In genomic region chr11:134126197-134126822, GRCh38 we compare ENCODE assay signal across 10 cellular contexts. TPM values are rescaled to one million over a fixed set of nuclear protein-coding genes. Genes with fewer than 3 reads are reported as not detected.
DNase-seq lines count a peak whose midpoint lies in the region; FAIRE-seq and TF ChIP-seq lines count a peak whose summit lies in the region.
"Had no signal": no experiment of that assay in that cellular context is flagged by ENCODE, and none has a peak within 500 bp of the region (broad histone marks: within the 10 kb centered on the region; RNA-seq: fewer than 3 reads in every experiment).

No MANE protein-coding gene starts in this region.

- H3F3A ChIP-seq in SK-N-SH (replicated peaks; ENCODE audit: insufficient read depth), result peaks cover 24% of the 10 kb centered on the region

- TF ChIP-seq EP300 in SK-N-SH (IDR thresholded peaks at IDR 0.05; ENCODE audit: borderline replicate concordance in 1 of 2, low read depth in 1 of 2, low read length in 1 of 2), result no peak

- peaks cover 2% of the 10 kb centered on the region for H3K36me3 Mint-ChIP-seq in activated T-helper 2 cell treated with anti-CD3 and anti-CD28 coated beads, Interferon-gamma antibody, Interleukin-2, Interleukin-4, amounts not matched to agents 10 μg/mL and 5 μg/mL and 100 μg/mL, durations not matched to agents 14 hours and 24 hours and 36 hours (ENCODE audit: low read depth)

- 15% methylated on average over 1 of the region's 1 CpG for WGBS in SK-N-SH (ENCODE audit: low lambda C conversion rate)
- WGBS in small intestine, 3 donors, result 47 to 83% (median 71%) methylated on average over 1 of the region's 1 CpG

- no peak for FAIRE-seq in frontal cortex (lab: Jason Lieb, UNC)
- FAIRE-seq in small intestine (lab: Jason Lieb, UNC), result no peak
- FAIRE-seq: GM18507 had no signal

- H3K79me2 ChIP-seq in SK-N-SH (ENCODE audit: insufficient read depth), result peaks cover 35% of the 10 kb centered on the region; the same call in 1 of the 2 replicates

- H3K36me3 ChIP-seq in SK-N-SH (replicated peaks in 1 of 2; ENCODE audit: control insufficient read depth in 1 of 2, insufficient read depth in 2 of 2, low read length in 1 of 2) (peaks cover 0 to 1% of the 10 kb centered on the region in 2 experiments), small intestine (ENCODE audit: control insufficient read depth in 2 of 2, insufficient read depth in 2 of 2, low read length in 2 of 2) (no peaks in the 10 kb centered on the region)

- H2AFZ ChIP-seq in SK-N-SH (ENCODE audit: low read depth), result no peak overlapping the region

- H3K27me3 ChIP-seq in SK-N-SH (ENCODE audit: insufficient read depth), result no peaks in the 10 kb centered on the region
- H3K27me3 ChIP-seq in small intestine (ENCODE audit: control insufficient read depth in 2 of 2, insufficient read depth in 2 of 2, low read length in 2 of 2), result peaks cover 0 to 7% of the 10 kb centered on the region in 2 donors

- H3K4me1 ChIP-seq in SK-N-SH (ENCODE audit: control insufficient read depth in 1 of 2, insufficient read depth in 2 of 2, low read depth in 1 of 2, low read length in 1 of 2) (peaks cover 14 to 31% of the 10 kb centered on the region in 2 experiments), small intestine (ENCODE audit: control insufficient read depth in 2 of 2, insufficient read depth in 1 of 2, low read depth in 1 of 2, low read length in 1 of 2) (no peaks in the 10 kb centered on the region)

- H3K4me3 Mint-ChIP-seq in activated T-helper 2 cell treated with anti-CD3 and anti-CD28 coated beads, Interferon-gamma antibody, Interleukin-2, Interleukin-4, amounts not matched to agents 10 μg/mL and 5 μg/mL and 100 μg/mL, durations not matched to agents 14 hours and 24 hours and 36 hours (ENCODE audit: low read depth), result no peak overlapping the region

- H3K4me1 Mint-ChIP-seq in activated T-helper 2 cell treated with anti-CD3 and anti-CD28 coated beads, Interferon-gamma antibody, Interleukin-2, Interleukin-4, amounts not matched to agents 10 μg/mL and 5 μg/mL and 100 μg/mL, durations not matched to agents 14 hours and 24 hours and 36 hours (ENCODE audit: low read depth), result peaks cover 6% of the 10 kb centered on the region

- peaks cover 47% of the 10 kb centered on the region for H3K27me3 Mint-ChIP-seq in activated T-helper 2 cell treated with anti-CD3 and anti-CD28 coated beads, Interferon-gamma antibody, Interleukin-2, Interleukin-4, amounts not matched to agents 10 μg/mL and 5 μg/mL and 100 μg/mL, durations not matched to agents 14 hours and 24 hours and 36 hours (ENCODE audit: low read depth)

- peak overlapping the region; percentile 55; the same call in 1 of the 2 replicates for H3K9ac ChIP-seq in SK-N-SH

- H3K4me3 ChIP-seq in SK-N-SH (ENCODE audit: low read depth in 2 of 2, low read length in 1 of 2) (0 out of 4 replicates have a peak overlapping the region, but pooled peaks of 1 of the 2 experiments have one; percentile 61), small intestine (ENCODE audit: low read depth in 1 of 2, low read length in 2 of 2) (no peak overlapping the region)

- no peaks in the 10 kb centered on the region for H4K20me1 ChIP-seq in SK-N-SH (ENCODE audit: insufficient read depth)

- no peaks in the 10 kb centered on the region for H3K9me2 ChIP-seq in SK-N-SH

- intact Hi-C loops in activated T-helper 2 cell treated with anti-CD3 and anti-CD28 coated beads, Interferon-gamma antibody, Interleukin-2, Interleukin-4, amounts not matched to agents 10 μg/mL and 5 μg/mL and 100 μg/mL, durations not matched to agents 14 hours and 24 hours and 36 hours (cut with micrococcal nuclease), result no loop called here

- H3K9me3 Mint-ChIP-seq in activated T-helper 2 cell treated with anti-CD3 and anti-CD28 coated beads, Interferon-gamma antibody, Interleukin-2, Interleukin-4, amounts not matched to agents 10 μg/mL and 5 μg/mL and 100 μg/mL, durations not matched to agents 14 hours and 24 hours and 36 hours, result peaks cover 3% of the 10 kb centered on the region

- H3K27ac Mint-ChIP-seq in activated T-helper 2 cell treated with anti-CD3 and anti-CD28 coated beads, Interferon-gamma antibody, Interleukin-2, Interleukin-4, amounts not matched to agents 10 μg/mL and 5 μg/mL and 100 μg/mL, durations not matched to agents 14 hours and 24 hours and 36 hours, result no peak overlapping the region
- H3K27ac Mint-ChIP-seq: T-helper 2 cell treated with Interferon-gamma antibody and Interleukin-4, amounts not matched to agents 5 μg/mL and 100 μg/mL, for 36 hours had no signal

- POLR2A ChIA-PET in SK-N-SH (lab: Yijun Ruan, JAX), result interaction anchor here (0.9 kb wide), 1 partner anchor 58 kb away, joined by 3 read pairs; the partner anchor contains the start of gene JAM3

- 0 out of 2 replicates have a peak, but pooled peaks cover 1% of the 10 kb centered on the region for H3K9me3 ChIP-seq in SK-N-SH
- no peaks in the 10 kb centered on the region for H3K9me3 ChIP-seq in small intestine (ENCODE audit: control insufficient read depth, low read depth)

- H3K27ac ChIP-seq in SK-N-SH (ENCODE audit: low read depth in 2 of 2, low read length in 1 of 2) (peak overlapping the region; percentile 28 to 70; a peak in 3 of 4 replicates), small intestine (ENCODE audit: low read depth in 1 of 2, low read length in 1 of 2) (peak overlapping the region in 1 of 2 donors; percentile 70)

- DNase-seq in EL (peak; percentile 91), SK-N-SH (peak; percentile 50), frontal cortex (ENCODE audit: low spot score in 2 of 2) (peak; percentile 55 to 64), pulmonary artery endothelial cell (ENCODE audit: low read depth, low spot score) (peak; percentile 36), small intestine (no peak), cerebellum (ENCODE audit: low spot score) (no peak)
- no peak for DNase-seq in stimulated activated CD4-positive, alpha-beta T cell treated with anti-CD3 and anti-CD28 coated beads, Interleukin-15, amount 100 ng/mL, for 24 hours
- no peak for DNase-seq in activated T-helper 2 cell treated with anti-CD3 and anti-CD28 coated beads, Interferon-gamma antibody, Interleukin-2, Interleukin-4, amounts not matched to agents 10 μg/mL and 5 μg/mL and 100 μg/mL, durations not matched to agents 14 hours and 24 hours and 36 hours (ENCODE audit: low spot score)

- CTCF ChIA-PET in SK-N-SH (lab: Yijun Ruan, JAX), result interaction anchor here (1.0 to 3.8 kb wide), 5 partner anchors 10 to 199 kb away, joined by 3 to 25 read pairs (median 4); no protein-coding TSS in a partner anchor

- peak overlapping the region; percentile 88 for H3K4me2 ChIP-seq in SK-N-SH

- no peak for TF ChIP-seq CTCF in SK-N-SH (IDR thresholded peaks at IDR 0.05)

- TF ChIP-seq RAD21 in SK-N-SH (IDR thresholded peaks at IDR 0.05; ENCODE audit: low read length), result no peak

TF ChIP-seq in SK-N-SH, 30 proteins besides CTCF, POLR2A, EP300 and RAD21:
- TF ChIP-seq JUND (IDR thresholded peaks at IDR 0.05) (peak; percentile 68), TEAD4 (IDR thresholded peaks at IDR 0.05; ENCODE audit: borderline replicate concordance, insufficient read depth) (no peak), TAF1 (IDR thresholded peaks at IDR 0.05; ENCODE audit: borderline replicate concordance, low read depth, low read length) (no peak), TCF12 (IDR thresholded peaks at IDR 0.05) (peak; percentile 49), RFX5 (IDR thresholded peaks at IDR 0.05; ENCODE audit: low read length) (peak; percentile 97), RXRA (IDR thresholded peaks at IDR 0.05; ENCODE audit: borderline replicate concordance, low read depth) (no peak), SIN3A (IDR thresholded peaks at IDR 0.05; ENCODE audit: borderline replicate concordance, low read depth, low read length) (peak; percentile 68; the same call in 1 of the 2 replicates), FOSL2 (IDR thresholded peaks at IDR 0.05; ENCODE audit: borderline replicate concordance, low read depth) (peak; percentile 81; the same call in 1 of the 2 replicates), MAX (IDR thresholded peaks at IDR 0.05; ENCODE audit: low read depth) (peak; percentile 73; the same call in 1 of the 2 replicates), PBX3 (IDR thresholded peaks at IDR 0.05) (peak; percentile 75)

RNA-seq across cellular contexts. Expression of gene JAM3, which starts 57.4 kb away (rescaled TPM):
- 34.5 and 56.8 TPM in 2 replicates for polyA plus RNA-seq in SK-N-SH (2012; rRNA removed)
- polyA plus RNA-seq in SK-N-SH (2012; cell fraction: cytosol; rRNA removed), result 36.2 and 42.6 TPM in 2 replicates
- polyA plus RNA-seq in SK-N-SH (2012; cell fraction: nucleus; rRNA removed), result 39.1 and 46.6 TPM in 2 replicates
- 39.5 TPM for total RNA-seq in frontal cortex
- 116 and 117 TPM in 2 replicates for total RNA-seq in pulmonary artery endothelial cell
- polyA plus RNA-seq in small intestine, result 1 to 10 TPM in 2 of 3 donors, under 1 TPM in 1; 0.67 to 7.6 (median 1.4) TPM
- 49.5 TPM for total RNA-seq in cerebellum
- 2.4 and 3.4 TPM in 2 replicates for total RNA-seq in activated T-helper 2 cell treated with anti-CD3 and anti-CD28 coated beads, Interferon-gamma antibody, Interleukin-2, Interleukin-4, amounts not matched to agents 10 μg/mL and 5 μg/mL and 100 μg/mL, durations not matched to agents 14 hours and 24 hours and 36 hours

Comparison
In these comparisons a context has a peak if more than half of its experiments do, and no peak if none do; other contexts are left out.
1. DNase-seq: peak in EL (single experiment), SK-N-SH (single experiment), frontal cortex (2 of 2) and pulmonary artery endothelial cell (single experiment); none in stimulated activated CD4-positive, alpha-beta T cell treated with anti-CD3 and anti-CD28 coated beads, Interleukin-15, amount 100 ng/mL, for 24 hours (single experiment), small intestine (single experiment), cerebellum (single experiment) and activated T-helper 2 cell treated with anti-CD3 and anti-CD28 coated beads, Interferon-gamma antibody, Interleukin-2, Interleukin-4, amounts not matched to agents 10 μg/mL and 5 μg/mL and 100 μg/mL, durations not matched to agents 14 hours and 24 hours and 36 hours (single experiment).